ENCODE assay signal across 20 cellular contexts in genomic region chr4:164023214-164023613, GRCh38.
DNase-seq lines count a peak whose midpoint lies in the region; ATAC-seq and TF ChIP-seq lines count a peak whose summit lies in the region.
"Had no signal": no experiment of that assay in that cellular context is flagged by ENCODE, and none has a peak within 500 bp of the region (broad histone marks: within the 10 kb centered on the region; RNA-seq: fewer than 3 reads in every experiment).

No MANE protein-coding gene starts in this region.

- H3K4me2 ChIP-seq in SK-N-SH: no peak overlapping the region

- H3K4me1 ChIP-seq in SK-N-SH (ENCODE audit: control insufficient read depth in 1 of 2, insufficient read depth in 2 of 2, low read depth in 1 of 2, low read length in 1 of 2): no peaks in the 10 kb centered on the region
- H3K4me1 ChIP-seq: right lobe of liver, tibial artery had no signal

- no peak overlapping the region for H3K4me3 Mint-ChIP-seq in WTC11
- H3K4me3 Mint-ChIP-seq: activated CD4-positive, alpha-beta T cell treated with anti-CD3 and anti-CD28 coated beads, Interleukin-2, amount 10 ng/mL, durations not matched to agents 24 days and 14 days; CD8-positive, alpha-beta memory T cell; effector memory CD8-positive, alpha-beta T cell had no signal

- no peaks in the 10 kb centered on the region for H3K27me3 ChIP-seq in SK-N-SH (ENCODE audit: insufficient read depth)
- H3K27me3 ChIP-seq: neutrophil, right lobe of liver, tibial artery had no signal

- CTCF ChIA-PET in SK-N-SH (lab: Yijun Ruan, JAX): interaction anchor here (0.6 to 1.5 kb wide), 3 partner anchors 9 to 470 kb away, joined by 3 to 4 read pairs (median 4); no protein-coding TSS in a partner anchor
- CTCF ChIA-PET in WTC11 (lab: Charles Lee): no interaction called here

- H3K9me3 Mint-ChIP-seq in WTC11: peaks cover 36% of the 10 kb centered on the region
- H3K9me3 Mint-ChIP-seq: activated CD4-positive, alpha-beta T cell treated with anti-CD3 and anti-CD28 coated beads, Interleukin-2, amount 10 ng/mL, durations not matched to agents 24 days and 14 days had no signal

- TF ChIP-seq CTCF in SK-N-SH (IDR thresholded peaks at IDR 0.05) (0 out of 2 replicates have a peak, but pooled peaks have one; percentile 21), WTC11 (IDR thresholded peaks at IDR 0.05) (no peak)

- no peak for TF ChIP-seq RAD21 in SK-N-SH (IDR thresholded peaks at IDR 0.05; ENCODE audit: low read length)

- no peaks in the 10 kb centered on the region for H3F3A ChIP-seq in SK-N-SH (replicated peaks; ENCODE audit: insufficient read depth)

- H3K27ac ChIP-seq in SK-N-SH (ENCODE audit: low read depth in 2 of 2, low read length in 1 of 2): no peak overlapping the region
- H3K27ac ChIP-seq: neutrophil, right lobe of liver, tibial artery had no signal

- no peaks in the 10 kb centered on the region for H3K9me2 ChIP-seq in SK-N-SH

- no peak for DNase-seq in SK-N-SH
- DNase-seq in WTC11 (ENCODE audit: low spot score): no peak
- no peak for DNase-seq in NCI-H2107 (lab: John Stamatoyannopoulos, UW)
- no peak for DNase-seq in activated effector memory CD4-positive, alpha-beta T cell treated with anti-CD3 and anti-CD28 coated beads, Interleukin-2, amount 50 U/mL, for 16 hours
- DNase-seq: activated CD4-positive, alpha-beta T cell treated with anti-CD3 and anti-CD28 coated beads, Interleukin-2, amount 10 ng/mL, durations not matched to agents 24 days and 14 days; activated T-cell treated with anti-CD3 and anti-CD28 coated beads for 4 hours; CD8-positive, alpha-beta memory T cell; effector memory CD8-positive, alpha-beta T cell; MM.1S; NCI-H2029 treated with DMSO at 0.1 percent for 48 hours; NCI-H774; right lobe of liver; stimulated activated CD4-positive, alpha-beta T cell treated with anti-CD3 and anti-CD28 coated beads, Interleukin-4, amount 100 ng/mL, for 1 hour; tibial artery had no signal

- peaks cover 22% of the 10 kb centered on the region for H3K36me3 Mint-ChIP-seq in WTC11
- H3K36me3 Mint-ChIP-seq: activated naive CD4-positive, alpha-beta T cell treated with anti-CD3 and anti-CD28 coated beads, Interleukin-2, amount 50 U/mL, for 72 hours; CD8-positive, alpha-beta memory T cell had no signal

- no peak for ATAC-seq in SK-N-SH treated with all-trans-retinoic acid at 6 μM for 48 hours
- ATAC-seq in HG03175 (IDR thresholded peaks at IDR 0.05; ENCODE audit: unreplicated experiment): peak; percentile 59
- ATAC-seq in WTC11: peak; percentile 93
- ATAC-seq in GM19452 (IDR thresholded peaks at IDR 0.05; ENCODE audit: unreplicated experiment): no peak
- ATAC-seq in GM19324 (IDR thresholded peaks at IDR 0.05; ENCODE audit: low FRiP score, unreplicated experiment): no peak
- ATAC-seq: activated naive CD4-positive, alpha-beta T cell treated with anti-CD3 and anti-CD28 coated beads, Interleukin-2, amount 50 U/mL, for 72 hours; effector memory CD8-positive, alpha-beta T cell; right lobe of liver had no signal

- no peaks in the 10 kb centered on the region for H3K9me3 ChIP-seq in SK-N-SH
- H3K9me3 ChIP-seq: neutrophil, right lobe of liver had no signal

- H3K36me3 ChIP-seq in SK-N-SH (replicated peaks in 1 of 2; ENCODE audit: control insufficient read depth in 1 of 2, insufficient read depth in 2 of 2, low read length in 1 of 2): no peaks in the 10 kb centered on the region
- H3K36me3 ChIP-seq: neutrophil, right lobe of liver, tibial artery had no signal

- H2AFZ ChIP-seq in SK-N-SH (ENCODE audit: low read depth): no peak overlapping the region

- no peak overlapping the region for H3K4me3 ChIP-seq in SK-N-SH (ENCODE audit: low read depth in 2 of 2, low read length in 1 of 2)
- H3K4me3 ChIP-seq: right lobe of liver, tibial artery had no signal

- no peaks in the 10 kb centered on the region; the same call in 1 of the 2 replicates for H3K27me3 Mint-ChIP-seq in WTC11 (ENCODE audit: low read depth)
- H3K27me3 Mint-ChIP-seq: activated CD4-positive, alpha-beta T cell treated with anti-CD3 and anti-CD28 coated beads, Interleukin-2, amount 10 ng/mL, durations not matched to agents 24 days and 14 days; effector memory CD8-positive, alpha-beta T cell had no signal

- no peaks in the 10 kb centered on the region for H4K20me1 ChIP-seq in SK-N-SH (ENCODE audit: insufficient read depth)

- no peak for TF ChIP-seq EP300 in SK-N-SH (IDR thresholded peaks at IDR 0.05; ENCODE audit: borderline replicate concordance in 1 of 2, low read depth in 1 of 2, low read length in 1 of 2)

- H3K9ac ChIP-seq in SK-N-SH: no peak overlapping the region

- no peak overlapping the region for H3K27ac Mint-ChIP-seq in WTC11
- H3K27ac Mint-ChIP-seq: activated CD4-positive, alpha-beta T cell treated with anti-CD3 and anti-CD28 coated beads, Interleukin-2, amount 10 ng/mL, durations not matched to agents 24 days and 14 days; CD8-positive, alpha-beta memory T cell; effector memory CD8-positive, alpha-beta T cell had no signal

- POLR2A ChIA-PET in SK-N-SH (lab: Yijun Ruan, JAX): no interaction called here
- POLR2A ChIA-PET in WTC11 (lab: Charles Lee): interaction anchor here (0.6 kb wide), 1 partner anchor 232 kb away, joined by 3 read pairs; no protein-coding TSS in a partner anchor

- peaks cover 13% of the 10 kb centered on the region for H3K4me1 Mint-ChIP-seq in WTC11
- H3K4me1 Mint-ChIP-seq: activated CD4-positive, alpha-beta T cell treated with anti-CD3 and anti-CD28 coated beads, Interleukin-2, amount 10 ng/mL, durations not matched to agents 24 days and 14 days; CD8-positive, alpha-beta memory T cell had no signal

- H3K79me2 ChIP-seq in SK-N-SH (ENCODE audit: insufficient read depth): no peaks in the 10 kb centered on the region

TF ChIP-seq in SK-N-SH, 30 proteins besides CTCF, POLR2A, EP300 and RAD21 (continues in another document):
- TF ChIP-seq FOSL2 (IDR thresholded peaks at IDR 0.05; ENCODE audit: borderline replicate concordance, low read depth) (no peak), MXI1 (IDR thresholded peaks at IDR 0.05; ENCODE audit: low read depth, low read length) (no peak), NRF1 (IDR thresholded peaks at IDR 0.05; ENCODE audit: low read depth, low read length) (no peak), JUND (IDR thresholded peaks at IDR 0.05) (no peak), EZH2phosphoT487 (IDR thresholded peaks at IDR 0.05; ENCODE audit: borderline replicate concordance, low read depth) (no peak), CHD2 (IDR thresholded peaks at IDR 0.05; ENCODE audit: low read length, partially characterized antibody) (no peak), GATA2 (CRISPR knock-in tag; IDR thresholded peaks at IDR 0.05) (no peak), GABPA (IDR thresholded peaks at IDR 0.05; ENCODE audit: low read depth) (no peak), FOXJ3 (CRISPR knock-in tag; IDR thresholded peaks at IDR 0.05) (no peak)
- TF ChIP-seq, protein P1, sequence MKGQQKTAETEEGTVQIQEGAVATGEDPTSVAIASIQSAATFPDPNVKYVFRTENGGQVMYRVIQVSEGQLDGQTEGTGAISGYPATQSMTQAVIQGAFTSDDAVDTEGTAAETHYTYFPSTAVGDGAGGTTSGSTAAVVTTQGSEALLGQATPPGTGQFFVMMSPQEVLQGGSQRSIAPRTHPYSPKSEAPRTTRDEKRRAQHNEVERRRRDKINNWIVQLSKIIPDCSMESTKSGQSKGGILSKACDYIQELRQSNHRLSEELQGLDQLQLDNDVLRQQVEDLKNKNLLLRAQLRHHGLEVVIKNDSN (IDR thresholded peaks at IDR 0.05; ENCODE audit: borderline replicate concordance, low read depth): no peak

TF ChIP-seq in SK-N-SH treated with all-trans-retinoic acid at 6 μM for 48 hours, 23 proteins besides CTCF, POLR2A, EP300 and RAD21:
- TF ChIP-seq OSR1 (CRISPR knock-in tag; IDR thresholded peaks at IDR 0.05): no peak

TF ChIP-seq in WTC11, 78 proteins besides CTCF, POLR2A, EP300 and RAD21 (continues in another document):
- TF ChIP-seq GRHL2 (CRISPR knock-in tag; IDR thresholded peaks at IDR 0.05; ENCODE audit: insufficient replicate concordance, severe bottlenecking): no peak
- no peak for TF ChIP-seq CREB1 (CRISPR knock-in tag; IDR thresholded peaks at IDR 0.05)
- TF ChIP-seq ZNF263 (CRISPR knock-in tag; IDR thresholded peaks at IDR 0.05; ENCODE audit: low read depth): no peak
- no peak for TF ChIP-seq IRF2 (CRISPR knock-in tag; IDR thresholded peaks at IDR 0.05; ENCODE audit: borderline replicate concordance, low read depth)
- TF ChIP-seq ZNF232 (CRISPR knock-in tag; IDR thresholded peaks at IDR 0.05): no peak
- TF ChIP-seq, protein P2, sequence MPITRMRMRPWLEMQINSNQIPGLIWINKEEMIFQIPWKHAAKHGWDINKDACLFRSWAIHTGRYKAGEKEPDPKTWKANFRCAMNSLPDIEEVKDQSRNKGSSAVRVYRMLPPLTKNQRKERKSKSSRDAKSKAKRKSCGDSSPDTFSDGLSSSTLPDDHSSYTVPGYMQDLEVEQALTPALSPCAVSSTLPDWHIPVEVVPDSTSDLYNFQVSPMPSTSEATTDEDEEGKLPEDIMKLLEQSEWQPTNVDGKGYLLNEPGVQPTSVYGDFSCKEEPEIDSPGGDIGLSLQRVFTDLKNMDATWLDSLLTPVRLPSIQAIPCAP (CRISPR knock-in tag; IDR thresholded peaks at IDR 0.05): no peak
- TF ChIP-seq, protein P3, sequence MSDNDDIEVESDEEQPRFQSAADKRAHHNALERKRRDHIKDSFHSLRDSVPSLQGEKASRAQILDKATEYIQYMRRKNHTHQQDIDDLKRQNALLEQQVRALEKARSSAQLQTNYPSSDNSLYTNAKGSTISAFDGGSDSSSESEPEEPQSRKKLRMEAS (CRISPR knock-in tag; IDR thresholded peaks at IDR 0.05): no peak
- TF ChIP-seq, protein P4, sequence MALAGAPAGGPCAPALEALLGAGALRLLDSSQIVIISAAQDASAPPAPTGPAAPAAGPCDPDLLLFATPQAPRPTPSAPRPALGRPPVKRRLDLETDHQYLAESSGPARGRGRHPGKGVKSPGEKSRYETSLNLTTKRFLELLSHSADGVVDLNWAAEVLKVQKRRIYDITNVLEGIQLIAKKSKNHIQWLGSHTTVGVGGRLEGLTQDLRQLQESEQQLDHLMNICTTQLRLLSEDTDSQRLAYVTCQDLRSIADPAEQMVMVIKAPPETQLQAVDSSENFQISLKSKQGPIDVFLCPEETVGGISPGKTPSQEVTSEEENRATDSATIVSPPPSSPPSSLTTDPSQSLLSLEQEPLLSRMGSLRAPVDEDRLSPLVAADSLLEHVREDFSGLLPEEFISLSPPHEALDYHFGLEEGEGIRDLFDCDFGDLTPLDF (CRISPR knock-in tag; IDR thresholded peaks at IDR 0.05): no peak
- TF ChIP-seq, protein P5, sequence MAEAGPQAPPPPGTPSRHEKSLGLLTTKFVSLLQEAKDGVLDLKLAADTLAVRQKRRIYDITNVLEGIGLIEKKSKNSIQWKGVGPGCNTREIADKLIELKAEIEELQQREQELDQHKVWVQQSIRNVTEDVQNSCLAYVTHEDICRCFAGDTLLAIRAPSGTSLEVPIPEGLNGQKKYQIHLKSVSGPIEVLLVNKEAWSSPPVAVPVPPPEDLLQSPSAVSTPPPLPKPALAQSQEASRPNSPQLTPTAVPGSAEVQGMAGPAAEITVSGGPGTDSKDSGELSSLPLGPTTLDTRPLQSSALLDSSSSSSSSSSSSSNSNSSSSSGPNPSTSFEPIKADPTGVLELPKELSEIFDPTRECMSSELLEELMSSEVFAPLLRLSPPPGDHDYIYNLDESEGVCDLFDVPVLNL (CRISPR knock-in tag; IDR thresholded peaks at IDR 0.05; ENCODE audit: borderline replicate concordance, low read depth): no peak

Comparison
In these comparisons a context has a peak if more than half of its experiments do, and no peak if none do; other contexts are left out.
1. ATAC-seq: peak in HG03175 (single experiment) and WTC11 (single experiment); none in SK-N-SH treated with all-trans-retinoic acid at 6 μM for 48 hours (single experiment), GM19452 (single experiment) and GM19324 (single experiment).
2. Of the 6 proteins assayed by ChIP-seq in both WTC11 and SK-N-SH: peak only in WTC11: none; only in SK-N-SH: CTCF; in both: none; in neither: 5.